9 cellular contexts compared by ENCODE assay signal in the genomic region with DNA sequence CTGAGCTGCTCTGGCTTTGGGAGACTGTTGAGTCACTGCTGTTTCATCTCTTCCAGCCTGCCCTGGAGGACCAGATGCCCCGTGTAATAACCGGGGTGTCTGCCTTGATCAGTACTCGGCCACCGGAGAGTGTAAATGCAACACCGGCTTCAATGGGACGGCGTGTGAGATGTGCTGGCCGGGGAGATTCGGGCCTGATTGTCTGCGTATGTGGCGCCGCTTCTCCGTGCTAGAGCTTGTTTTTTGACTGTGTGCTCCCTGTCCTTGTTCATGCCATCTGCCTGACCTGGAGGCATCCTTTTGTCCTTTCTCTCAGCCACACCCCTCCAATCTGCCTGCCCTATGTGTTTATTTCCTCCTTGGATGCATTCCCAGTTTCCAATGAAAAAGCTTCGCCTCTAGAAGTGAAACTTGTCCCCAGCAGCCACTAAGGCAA.
DNase-seq lines count a peak whose midpoint lies in the region; ATAC-seq, FAIRE-seq and TF ChIP-seq lines count a peak whose summit lies in the region.
"Had no signal": no experiment of that assay in that cellular context is flagged by ENCODE, and none has a peak within 500 bp of the region (broad histone marks: within the 10 kb centered on the region; RNA-seq: fewer than 3 reads in every experiment).

No MANE protein-coding gene starts in this region.

- TF ChIP-seq CTCF in bronchial epithelial cell (IDR thresholded peaks at IDR 0.05; ENCODE audit: insufficient read depth, low read length, severe bottlenecking) (no peak), mucosa of descending colon (IDR thresholded peaks at IDR 0.05) (no peak), natural killer cell (IDR thresholded peaks at IDR 0.05) (no peak), MM.1S (IDR thresholded peaks at IDR 0.05; ENCODE audit: low read length) (no peak)

- no peak overlapping the region for H2AFZ ChIP-seq in MM.1S (ENCODE audit: low read length)

- H3K36me3 ChIP-seq in bronchial epithelial cell (ENCODE audit: control insufficient read depth, insufficient read depth, low read length) (no peaks in the 10 kb centered on the region), mucosa of descending colon (ENCODE audit: low read depth) (no peaks in the 10 kb centered on the region), MM.1S (replicated peaks; ENCODE audit: insufficient read depth, low read length) (no peaks in the 10 kb centered on the region)

- H3K27me3 Mint-ChIP-seq in natural killer cell (ENCODE audit: low read depth in 2 of 2), result peaks cover 0 to 2% of the 10 kb centered on the region in 2 donors
- no peaks in the 10 kb centered on the region for H3K27me3 Mint-ChIP-seq in activated naive CD8-positive, alpha-beta T cell treated with anti-CD3 and anti-CD28 coated beads for 36 hours

- no peak overlapping the region for H3K4me3 Mint-ChIP-seq in natural killer cell
- no peak overlapping the region for H3K4me3 Mint-ChIP-seq in activated naive CD8-positive, alpha-beta T cell treated with anti-CD3 and anti-CD28 coated beads for 36 hours

- no peaks in the 10 kb centered on the region for H3K4me1 ChIP-seq in mucosa of descending colon (ENCODE audit: low read depth)
- H3K4me1 ChIP-seq in MM.1S (ENCODE audit: low read length), result no peaks in the 10 kb centered on the region

- no peaks in the 10 kb centered on the region for H3K9me2 ChIP-seq in MM.1S (replicated peaks; ENCODE audit: insufficient read depth, low read length)

- H4K20me1 ChIP-seq in MM.1S (ENCODE audit: insufficient read depth, low read length), result no peaks in the 10 kb centered on the region

- H3K9me3 ChIP-seq in mucosa of descending colon (no peaks in the 10 kb centered on the region), MM.1S (replicated peaks; ENCODE audit: insufficient read depth, low read length) (no peaks in the 10 kb centered on the region)

- intact Hi-C loops in mucosa of descending colon (cut with DNase I, micrococcal nuclease), result no loop called here
- intact Hi-C loops in natural killer cell (cut with micrococcal nuclease), result no loop called here

- H3K4me3 ChIP-seq in bronchial epithelial cell (ENCODE audit: low read depth, low read length), result no peak overlapping the region
- H3K4me3 ChIP-seq in mucosa of descending colon, result no peak overlapping the region
- H3K4me3 ChIP-seq in MM.1S (ENCODE audit: low read length), result no peak overlapping the region

- H3K36me3 Mint-ChIP-seq in natural killer cell, result no peaks in the 10 kb centered on the region
- H3K36me3 Mint-ChIP-seq in activated naive CD8-positive, alpha-beta T cell treated with anti-CD3 and anti-CD28 coated beads for 36 hours, result no peaks in the 10 kb centered on the region

- no peak overlapping the region for H3K9ac ChIP-seq in MM.1S (ENCODE audit: low read length)

- H3F3A ChIP-seq in MM.1S (ENCODE audit: insufficient read depth, low read length), result no peaks in the 10 kb centered on the region

- ATAC-seq in mucosa of descending colon (peak; percentile 95), natural killer cell (no peak)

- no peaks in the 10 kb centered on the region for H3K4me1 Mint-ChIP-seq in natural killer cell
- H3K4me1 Mint-ChIP-seq in activated naive CD8-positive, alpha-beta T cell treated with anti-CD3 and anti-CD28 coated beads for 36 hours, result no peaks in the 10 kb centered on the region

- no peak overlapping the region for H3K4me2 ChIP-seq in MM.1S (ENCODE audit: low read depth, low read length)

- H3K27me3 ChIP-seq in bronchial epithelial cell (ENCODE audit: control insufficient read depth, insufficient read depth, low read length) (no peaks in the 10 kb centered on the region), MM.1S (replicated peaks; ENCODE audit: insufficient read depth, low read length) (no peaks in the 10 kb centered on the region)

- H3K9me3 Mint-ChIP-seq in natural killer cell, result no peaks in the 10 kb centered on the region
- H3K9me3 Mint-ChIP-seq in activated naive CD8-positive, alpha-beta T cell treated with anti-CD3 and anti-CD28 coated beads for 36 hours, result no peaks in the 10 kb centered on the region

- FAIRE-seq in bronchial epithelial cell (lab: Jason Lieb, UNC), result no peak

- H3K79me2 ChIP-seq in MM.1S (ENCODE audit: low read length), result no peaks in the 10 kb centered on the region

- DNase-seq in EH (ENCODE audit: low read depth), result peak; percentile 63
- peak; percentile 99 for DNase-seq in NCI-H2171 treated with DMSO at 0.1 percent for 48 hours (lab: John Stamatoyannopoulos, UW)
- DNase-seq in bronchial epithelial cell (ENCODE audit: low read depth), result peak; percentile 27
- peak in 2 of 3 donors; percentile 41 to 78 for DNase-seq in mucosa of descending colon
- DNase-seq in natural killer cell, result no peak
- no peak for DNase-seq in MM.1S
- no peak for DNase-seq in kidney glomerular epithelial cell (lab: John Stamatoyannopoulos, UW)
- DNase-seq in activated naive CD8-positive, alpha-beta T cell treated with anti-CD3 and anti-CD28 coated beads for 36 hours, result no peak
- DNase-seq: NCI-H526 had no signal

- no peak overlapping the region for H3K27ac ChIP-seq in MM.1S (ENCODE audit: low read length)

- no peak overlapping the region for H3K27ac Mint-ChIP-seq in natural killer cell
- no peak overlapping the region for H3K27ac Mint-ChIP-seq in activated naive CD8-positive, alpha-beta T cell treated with anti-CD3 and anti-CD28 coated beads for 36 hours

Comparison
In these comparisons a context has a peak if more than half of its experiments do, and no peak if none do; other contexts are left out.
1. DNase-seq: peak in EH (single experiment), NCI-H2171 treated with DMSO at 0.1 percent for 48 hours (single experiment), bronchial epithelial cell (single experiment) and mucosa of descending colon (2 of 3); none in natural killer cell (single experiment), MM.1S (single experiment), kidney glomerular epithelial cell (single experiment) and activated naive CD8-positive, alpha-beta T cell treated with anti-CD3 and anti-CD28 coated beads for 36 hours (single experiment).